ENCODE assay signal across 17 cellular contexts in the genomic region with DNA sequence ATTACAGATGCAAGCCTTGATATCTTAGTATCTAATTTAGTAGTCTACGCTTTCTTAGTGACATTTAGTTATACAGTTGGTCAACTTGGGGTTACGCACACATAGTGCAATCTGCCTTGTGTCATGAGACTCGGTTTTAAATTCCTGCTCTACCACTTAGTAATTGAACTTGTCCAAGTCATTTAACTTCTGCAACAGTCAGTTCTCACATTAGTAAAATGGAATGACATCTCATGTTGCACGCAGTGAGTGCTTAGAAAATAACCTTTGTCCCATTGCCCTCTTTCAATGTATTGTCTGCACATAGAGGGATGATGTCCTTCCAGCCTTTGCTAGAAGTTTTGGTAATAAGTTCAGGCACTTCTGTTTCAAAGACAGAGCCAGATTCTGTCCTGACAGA. TPM values are rescaled to one million over a fixed set of nuclear protein-coding genes. Genes with fewer than 3 reads are reported as not detected.
A peak's percentile ranks its signal among the peaks of the same experiment; 100 is the strongest.
DNase-seq lines count a peak whose midpoint lies in the region; ATAC-seq, FAIRE-seq and TF ChIP-seq lines count a peak whose summit lies in the region.
"Had no signal": no experiment of that assay in that cellular context is flagged by ENCODE, and none has a peak within 500 bp of the region (broad histone marks: within the 10 kb centered on the region; RNA-seq: fewer than 3 reads in every experiment).

No MANE protein-coding gene starts in this region.

- no peak for TF ChIP-seq RAD21 in A549 (conservative IDR thresholded peaks at IDR 0.05 in 1 of 2, IDR thresholded peaks at IDR 0.05 in 1 of 2)

- H3K4me2 ChIP-seq in A549: peak overlapping the region; percentile 53
- H3K4me2 ChIP-seq: KMS-11 had no signal

- DNase-seq in A549 (ENCODE audit: low read depth in 1 of 2, low spot score in 1 of 2) (no peak), M059J (ENCODE audit: low read depth) (peak; percentile 58), endodermal cell (no peak), posterior vena cava (ENCODE audit: low spot score) (no peak), GOT3 (lab: John Stamatoyannopoulos, UW) (no peak), caudate nucleus (lab: John Stamatoyannopoulos, UW) (no peak), NCI-H1105 treated with DMSO at 0.1 percent for 48 hours (lab: John Stamatoyannopoulos, UW) (no peak)
- DNase-seq: activated gamma-delta T cell; anterior cingulate cortex; CD8-positive, alpha-beta T cell; stimulated activated CD4-positive, alpha-beta T cell treated with anti-CD3 and anti-CD28 coated beads, Interleukin-12 subunit alpha, Interleukin-12 subunit beta, amount 100 ng/mL, for 4 hours; stimulated activated naive CD4-positive, alpha-beta T cell treated with Interleukin-2 at 50 U/mL for 16 hours had no signal

- no peaks in the 10 kb centered on the region for H3K36me3 Mint-ChIP-seq in endodermal cell (ENCODE audit: low read depth)
- H3K36me3 Mint-ChIP-seq: CD8-positive, alpha-beta T cell had no signal

- TF ChIP-seq CTCF in A549 (IDR thresholded peaks at IDR 0.05): no peak
- no peak for TF ChIP-seq CTCF in endodermal cell (conservative IDR thresholded peaks at IDR 0.05)

- no peaks in the 10 kb centered on the region for H3K27me3 ChIP-seq in endodermal cell (ENCODE audit: control insufficient read depth, insufficient read depth, low read length, poor library complexity, severe bottlenecking)

- H3K9me3 Mint-ChIP-seq in endodermal cell: peaks cover 4% of the 10 kb centered on the region
- H3K9me3 Mint-ChIP-seq: CD8-positive, alpha-beta T cell had no signal

- CTCF ChIA-PET in A549 (lab: Yijun Ruan, JAX): interaction anchor here (1.0 to 3.6 kb wide), 6 partner anchors 10 to 701 kb away, joined by 3 to 25 read pairs (median 8); no protein-coding TSS in a partner anchor

- no peaks in the 10 kb centered on the region for H3K27me3 Mint-ChIP-seq in endodermal cell (ENCODE audit: insufficient read depth)

- H3K4me1 ChIP-seq in A549: peaks cover 33% of the 10 kb centered on the region
- H3K4me1 ChIP-seq in endodermal cell (ENCODE audit: control insufficient read depth, insufficient read depth, low read length): no peaks in the 10 kb centered on the region
- H3K4me1 ChIP-seq in mesodermal cell (ENCODE audit: control insufficient read depth, insufficient read depth, low read length, poor library complexity, severe bottlenecking): peaks cover 26% of the 10 kb centered on the region

- no peak overlapping the region for H3K9ac ChIP-seq in endodermal cell (ENCODE audit: extremely low read depth, low read length, poor library complexity, severe bottlenecking)
- H3K9ac ChIP-seq: KMS-11 had no signal

- TF ChIP-seq POLR2A in A549 (IDR thresholded peaks at IDR 0.05; ENCODE audit: low read length): no peak

- peaks cover 3% of the 10 kb centered on the region for H3K4me1 Mint-ChIP-seq in endodermal cell

- POLR2A ChIA-PET in A549 (lab: Yijun Ruan, JAX): no interaction called here

- TF ChIP-seq EP300 in A549 (IDR thresholded peaks at IDR 0.05): no peak

- H3K4me3 Mint-ChIP-seq in endodermal cell: no peak overlapping the region
- H3K4me3 Mint-ChIP-seq: CD8-positive, alpha-beta T cell had no signal

- H3K9me3 ChIP-seq in A549: no peaks in the 10 kb centered on the region
- H3K9me3 ChIP-seq in endodermal cell (ENCODE audit: control insufficient read depth, low read length): peaks cover 4% of the 10 kb centered on the region
- peaks cover 11% of the 10 kb centered on the region for H3K9me3 ChIP-seq in mesodermal cell (ENCODE audit: control insufficient read depth, low read length)

- no peak overlapping the region for H3K27ac Mint-ChIP-seq in endodermal cell
- H3K27ac Mint-ChIP-seq: CD8-positive, alpha-beta T cell had no signal

- WGBS in A549 (ENCODE audit: missing lambda C conversion rate): 70% methylated on average over 4 of the region's 4 CpGs
- WGBS in endodermal cell (ENCODE audit: insufficient coverage in 1 of 2, insufficient read length in 1 of 2), 2 experiments: 82 to 84% methylated on average over 4 of the region's 4 CpGs
- WGBS in mesodermal cell (ENCODE audit: insufficient coverage in 2 of 2), 2 experiments: 54 to 71% methylated on average over 2 of the region's 4 CpGs

- no peak for FAIRE-seq in A549 (lab: Jason Lieb, UNC)
- FAIRE-seq: colon, urothelium cell line had no signal

- peak overlapping the region; percentile 60 to 68 for H3K27ac ChIP-seq in A549
- H3K27ac ChIP-seq in endodermal cell (ENCODE audit: low read depth, low read length): peak overlapping the region; percentile 3
- H3K27ac ChIP-seq in mesodermal cell (ENCODE audit: low read depth, low read length, severe bottlenecking): peak overlapping the region; percentile 86
- H3K27ac ChIP-seq in caudate nucleus (ENCODE audit: low read depth, low read length): no peak overlapping the region
- H3K27ac ChIP-seq: HL-60, KMS-11 had no signal

- H3K36me3 ChIP-seq in endodermal cell (ENCODE audit: control insufficient read depth, insufficient read depth, low read length) (no peaks in the 10 kb centered on the region), mesodermal cell (ENCODE audit: control insufficient read depth, insufficient read depth, low read length) (no peaks in the 10 kb centered on the region)

- ATAC-seq in A549: peak in 1 of 2 experiments; percentile 34; a peak in 3 of 6 replicates
- ATAC-seq: CD8-positive, alpha-beta T cell had no signal

- H3K4me3 ChIP-seq in A549 (no peak overlapping the region), endodermal cell (ENCODE audit: low read length) (no peak overlapping the region), mesodermal cell (ENCODE audit: extremely low read depth, insufficient read depth, low read length, poor library complexity, severe bottlenecking) (no peak overlapping the region)

- intact Hi-C loops in posterior vena cava (cut with DNase I): loop anchor here (5.0 to 10.0 kb wide), 2 partner anchors 646 to 649 kb away; no protein-coding TSS in a partner anchor

TF ChIP-seq in A549, 52 proteins besides CTCF, POLR2A, EP300 and RAD21:
- TF ChIP-seq ZSCAN20 (CRISPR knock-in tag; IDR thresholded peaks at IDR 0.05) (no peak), BHLHE40 (IDR thresholded peaks at IDR 0.05; ENCODE audit: low read depth, low read length) (no peak), MYC (IDR thresholded peaks at IDR 0.05; ENCODE audit: borderline replicate concordance, low read length) (no peak), EHF (CRISPR knock-in tag; IDR thresholded peaks at IDR 0.05) (no peak), NFE2L2 (conservative IDR thresholded peaks at IDR 0.05; ENCODE audit: low read length) (no peak), HEYL (CRISPR knock-in tag; IDR thresholded peaks at IDR 0.05) (no peak), ZNF302 (CRISPR knock-in tag; IDR thresholded peaks at IDR 0.05) (no peak), SMC3 (IDR thresholded peaks at IDR 0.05) (no peak)
TF ChIP-seq in A549: peak in this region for 0.

RNA-seq across cellular contexts. Expression of gene TMEM170B, which starts 48.6 kb away (rescaled TPM):
- polyA plus RNA-seq in A549 (2011; rRNA removed) (2.4 and 3.2 TPM in 2 replicates), A549 (2017; fragmentation: RNase III; extraction: RNeasy Plus Mini Kit Qiagen cat#74134 plus additional on column Dnase treatment) (2.0 to 2.5 TPM (median 2.0 TPM) in 3 replicates)
- polyA plus RNA-seq in A549 (2012; cell fraction: cytosol; rRNA removed): 0.49 and 0.57 TPM in 2 replicates
- polyA plus RNA-seq in A549 (2012; cell fraction: nucleus; rRNA removed): 0.18 and 0.37 TPM in 2 replicates
- polyA minus RNA-seq in A549 (2011; rRNA and poly(A)+ RNA removed): 2.0 and 2.4 TPM in 2 replicates
- 1.2 and 4.0 TPM in 2 replicates for total RNA-seq in M059J (2014; rRNA removed; shearing (Covaris generic))
- total RNA-seq in endodermal cell (1 to 10 TPM; 2.3 to 5.3 TPM), posterior vena cava (1 to 10 TPM; 5.6 to 9.5 TPM)
- 14.2 TPM for polyA plus RNA-seq in endodermal cell (2013, experiment 1 of 2)
- polyA plus RNA-seq in endodermal cell (2013, experiment 2 of 2): 16.5 TPM
- 3.8 TPM for polyA plus RNA-seq in mesodermal cell (2013, experiment 1 of 2)
- polyA plus RNA-seq in mesodermal cell (2013, experiment 2 of 2): 3.1 TPM
